ENCODE assay signal across 22 cellular contexts in the genomic region with DNA sequence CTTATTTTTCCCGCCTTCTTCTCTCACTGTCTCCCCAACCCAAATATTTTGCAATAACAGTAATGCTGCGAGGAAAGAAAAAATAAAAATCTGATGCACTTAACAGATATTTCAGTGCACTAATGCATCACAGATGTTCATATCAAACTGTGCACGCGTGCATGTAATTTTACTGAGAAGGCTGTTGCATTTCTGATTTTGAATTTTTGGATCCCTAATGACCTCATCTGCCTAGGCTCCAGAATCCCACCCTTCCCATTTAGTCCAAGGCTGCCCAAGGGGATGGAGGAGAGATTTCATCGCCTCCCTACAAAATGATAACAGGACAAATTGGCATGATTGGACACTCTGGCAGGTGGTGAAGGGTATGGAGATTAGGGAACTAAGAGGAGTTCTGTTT. TPM values are rescaled to one million over a fixed set of nuclear protein-coding genes. Genes with fewer than 3 reads are reported as not detected.
DNase-seq lines count a peak whose midpoint lies in the region; ATAC-seq, FAIRE-seq and TF ChIP-seq lines count a peak whose summit lies in the region.
"Had no signal": no experiment of that assay in that cellular context is flagged by ENCODE, and none has a peak within 500 bp of the region (broad histone marks: within the 10 kb centered on the region; RNA-seq: fewer than 3 reads in every experiment).

No MANE protein-coding gene starts in this region.

- H3K9me2 ChIP-seq in HCT116 (ENCODE audit: insufficient read depth): no peaks in the 10 kb centered on the region

- intact Hi-C loops in HCT116 (cut with micrococcal nuclease): no loop called here
- intact Hi-C loops in pancreas (cut with DNase I): no loop called here

- peak overlapping the region; percentile 27; the same call in 1 of the 2 replicates for H3K4me2 ChIP-seq in HCT116 (ENCODE audit: low read length)
- H3K4me2 ChIP-seq: BLaER1 had no signal

- ATAC-seq in HCT116: no peak
- no peak for ATAC-seq in pancreas
- no peak for ATAC-seq in GM18858 (IDR thresholded peaks at IDR 0.05; ENCODE audit: unreplicated experiment)
- no peak for ATAC-seq in GM18505 (IDR thresholded peaks at IDR 0.05; ENCODE audit: unreplicated experiment)
- ATAC-seq: CD8-positive, alpha-beta T cell; HepG2 had no signal

- RAD21 ChIA-PET in HCT116 (lab: Charles Lee; ENCODE audit: low non-redundant PET in 1 of 2, low total read pairs in 2 of 2, uncharacterized antibody in 2 of 2, unreplicated experiment in 2 of 2): no interaction called here

- H3K36me3 Mint-ChIP-seq in neural crest cell (ENCODE audit: low read depth): no peaks in the 10 kb centered on the region
- H3K36me3 Mint-ChIP-seq: CD8-positive, alpha-beta T cell had no signal

- H3K79me2 ChIP-seq in HCT116 (ENCODE audit: insufficient read depth, low read length): no peaks in the 10 kb centered on the region

- H3K27me3 Mint-ChIP-seq in neural crest cell (ENCODE audit: low read depth): peaks cover 96% of the 10 kb centered on the region

- H3K4me1 Mint-ChIP-seq in neural crest cell: peaks cover 28% of the 10 kb centered on the region

- no peak overlapping the region for H3K27ac ChIP-seq in HCT116 (ENCODE audit: low read depth, low read length)
- no peak overlapping the region for H3K27ac ChIP-seq in pancreas
- H3K27ac ChIP-seq: BLaER1 had no signal

- no TSS peak for BruUV-seq in HCT116 (replicated peaks; lab: Mats Ljungman, UMichigan)

- no peaks in the 10 kb centered on the region for H3K9me3 Mint-ChIP-seq in neural crest cell
- H3K9me3 Mint-ChIP-seq: CD8-positive, alpha-beta T cell had no signal

- peak overlapping the region; percentile 21 for H3K4me3 Mint-ChIP-seq in neural crest cell
- H3K4me3 Mint-ChIP-seq: CD8-positive, alpha-beta T cell had no signal

- TF ChIP-seq POLR2A in HCT116 (IDR thresholded peaks at IDR 0.05; ENCODE audit: borderline replicate concordance, extremely low read depth, insufficient read depth, insufficient read length) (no peak), GM18505 (IDR thresholded peaks at IDR 0.05; ENCODE audit: borderline replicate concordance, extremely low read depth, insufficient read depth, insufficient read length) (no peak)

- H3K9me3 ChIP-seq in HCT116 (ENCODE audit: control insufficient read depth in 1 of 2, insufficient read depth in 1 of 2, low read depth in 1 of 2, low read length in 2 of 2): no peaks in the 10 kb centered on the region
- no peaks in the 10 kb centered on the region for H3K9me3 ChIP-seq in adipocyte (ENCODE audit: control insufficient read depth, low read length)
- H3K9me3 ChIP-seq in pancreas: no peaks in the 10 kb centered on the region
- H3K9me3 ChIP-seq: BLaER1 had no signal

- H3K4me3 ChIP-seq in HCT116 (replicated peaks in 1 of 2; ENCODE audit: low read depth in 1 of 2, low read length in 2 of 2) (no peak overlapping the region), adipocyte (ENCODE audit: low read length) (no peak overlapping the region), fibroblast of mammary gland (ENCODE audit: control insufficient read depth, low read depth, low read length) (no peak overlapping the region), pancreas (no peak overlapping the region)
- H3K4me3 ChIP-seq: BLaER1 had no signal

- no peak for TF ChIP-seq RAD21 in HCT116 (IDR thresholded peaks at IDR 0.05; ENCODE audit: low read depth)

- POLR2A ChIA-PET in HCT116 (lab: Charles Lee): no interaction called here

- TF ChIP-seq CTCF in HCT116 (IDR thresholded peaks at IDR 0.05 in 2 of 3, conservative IDR thresholded peaks at IDR 0.05 in 1 of 3; ENCODE audit: borderline replicate concordance in 1 of 3, insufficient read depth in 1 of 3, low read depth in 2 of 3, low read length in 2 of 3) (no peak), fibroblast of mammary gland (conservative IDR thresholded peaks at IDR 0.05; ENCODE audit: control insufficient read depth, insufficient read depth, low read depth, low read length) (no peak), neural crest cell (conservative IDR thresholded peaks at IDR 0.05) (no peak), pancreas (IDR thresholded peaks at IDR 0.05) (no peak)

- H3K27me3 ChIP-seq in HCT116 (ENCODE audit: insufficient read depth, low read length): no peaks in the 10 kb centered on the region
- no peaks in the 10 kb centered on the region for H3K27me3 ChIP-seq in adipocyte (replicated peaks; ENCODE audit: control insufficient read depth, insufficient read depth, low read length)
- H3K27me3 ChIP-seq in pancreas: no peaks in the 10 kb centered on the region

- H3K4me1 ChIP-seq in HCT116 (ENCODE audit: control insufficient read depth in 1 of 2, insufficient read depth in 2 of 2, low read length in 2 of 2): peaks cover 6 to 12% of the 10 kb centered on the region in 2 experiments; a peak in 3 of 4 replicates
- H3K4me1 ChIP-seq in adipocyte (ENCODE audit: control insufficient read depth, insufficient read depth, low read length): peaks cover 29% of the 10 kb centered on the region
- no peaks in the 10 kb centered on the region for H3K4me1 ChIP-seq in pancreas

- CTCF ChIA-PET in HCT116 (lab: Charles Lee): interaction anchor here (0.9 kb wide), 1 partner anchor 70 kb away, joined by 3 read pairs; no protein-coding TSS in a partner anchor

- no peak for DNase-seq in HCT116 (ENCODE audit: low read depth, low spot score)
- no peak for DNase-seq in adipocyte (ENCODE audit: low read depth)
- peak; percentile 17 for DNase-seq in fibroblast of mammary gland (ENCODE audit: low read depth)
- no peak for DNase-seq in neural crest cell (ENCODE audit: low read depth, low spot score)
- DNase-seq in pancreas: no peak
- DNase-seq in COLO829 (ENCODE audit: low spot score): no peak
- DNase-seq: CD8-positive, alpha-beta T cell; GOT3; KG1; MV-4-11; NCI-H187 treated with DMSO at 0.1 percent for 48 hours; NCI-H2227 treated with DMSO at 0.1 percent for 48 hours; NCI-H510A treated with DMSO at 0.1 percent for 48 hours; SIG-M5 had no signal

- H3K9ac ChIP-seq in HCT116 (ENCODE audit: low read length) (no peak overlapping the region), adipocyte (ENCODE audit: low read length) (peak overlapping the region; percentile 55)
- H3K9ac ChIP-seq: BLaER1 had no signal

- H2AFZ ChIP-seq in HCT116 (ENCODE audit: low read depth, low read length, poor library complexity, severe bottlenecking): no peak overlapping the region

- no peak overlapping the region for H3K27ac Mint-ChIP-seq in neural crest cell (ENCODE audit: unreplicated experiment)
- H3K27ac Mint-ChIP-seq: CD8-positive, alpha-beta T cell had no signal

- H4K20me1 ChIP-seq in HCT116 (ENCODE audit: insufficient read depth): no peaks in the 10 kb centered on the region

- FAIRE-seq in pancreas (lab: Jason Lieb, UNC): no peak
- FAIRE-seq: D721Med, GM12892, HepG2 had no signal

- H3K36me3 ChIP-seq in HCT116 (ENCODE audit: control insufficient read depth in 1 of 2, insufficient read depth in 2 of 2, low read length in 2 of 2) (no peaks in the 10 kb centered on the region), adipocyte (ENCODE audit: control insufficient read depth, insufficient read depth, low read length, severe bottlenecking) (no peaks in the 10 kb centered on the region), pancreas (no peaks in the 10 kb centered on the region)
- H3K36me3 ChIP-seq: BLaER1 had no signal

- 82 to 87% methylated on average over 5 of the region's 5 CpGs for WGBS in pancreas, 2 donors

TF ChIP-seq in HCT116, 20 proteins besides CTCF, POLR2A, EP300 and RAD21:
- TF ChIP-seq POLR2AphosphoS5 (IDR thresholded peaks at IDR 0.05; ENCODE audit: low read depth, low read length) (no peak), ZNF274 (IDR thresholded peaks at IDR 0.05; ENCODE audit: low read depth, low read length) (no peak)
- TF ChIP-seq, protein P1, sequence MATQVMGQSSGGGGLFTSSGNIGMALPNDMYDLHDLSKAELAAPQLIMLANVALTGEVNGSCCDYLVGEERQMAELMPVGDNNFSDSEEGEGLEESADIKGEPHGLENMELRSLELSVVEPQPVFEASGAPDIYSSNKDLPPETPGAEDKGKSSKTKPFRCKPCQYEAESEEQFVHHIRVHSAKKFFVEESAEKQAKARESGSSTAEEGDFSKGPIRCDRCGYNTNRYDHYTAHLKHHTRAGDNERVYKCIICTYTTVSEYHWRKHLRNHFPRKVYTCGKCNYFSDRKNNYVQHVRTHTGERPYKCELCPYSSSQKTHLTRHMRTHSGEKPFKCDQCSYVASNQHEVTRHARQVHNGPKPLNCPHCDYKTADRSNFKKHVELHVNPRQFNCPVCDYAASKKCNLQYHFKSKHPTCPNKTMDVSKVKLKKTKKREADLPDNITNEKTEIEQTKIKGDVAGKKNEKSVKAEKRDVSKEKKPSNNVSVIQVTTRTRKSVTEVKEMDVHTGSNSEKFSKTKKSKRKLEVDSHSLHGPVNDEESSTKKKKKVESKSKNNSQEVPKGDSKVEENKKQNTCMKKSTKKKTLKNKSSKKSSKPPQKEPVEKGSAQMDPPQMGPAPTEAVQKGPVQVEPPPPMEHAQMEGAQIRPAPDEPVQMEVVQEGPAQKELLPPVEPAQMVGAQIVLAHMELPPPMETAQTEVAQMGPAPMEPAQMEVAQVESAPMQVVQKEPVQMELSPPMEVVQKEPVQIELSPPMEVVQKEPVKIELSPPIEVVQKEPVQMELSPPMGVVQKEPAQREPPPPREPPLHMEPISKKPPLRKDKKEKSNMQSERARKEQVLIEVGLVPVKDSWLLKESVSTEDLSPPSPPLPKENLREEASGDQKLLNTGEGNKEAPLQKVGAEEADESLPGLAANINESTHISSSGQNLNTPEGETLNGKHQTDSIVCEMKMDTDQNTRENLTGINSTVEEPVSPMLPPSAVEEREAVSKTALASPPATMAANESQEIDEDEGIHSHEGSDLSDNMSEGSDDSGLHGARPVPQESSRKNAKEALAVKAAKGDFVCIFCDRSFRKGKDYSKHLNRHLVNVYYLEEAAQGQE (IDR thresholded peaks at IDR 0.05; ENCODE audit: low read depth): no peak

RNA-seq across cellular contexts. Expression of a gene that starts 5.5 kb away (rescaled TPM):
- total RNA-seq in HCT116 (2021; ENCODE audit: unreplicated experiment) (0.05 TPM), neural crest cell (0.41 and 0.49 TPM in 2 replicates), pancreas (1 to 10 TPM; 1.6 to 3.8 (median 3.3) TPM)
- polyA plus RNA-seq in HCT116 (2012): 0.02 and 0.08 TPM in 2 replicates
- 1 to 10 TPM; 2.8 to 2.9 TPM for polyA plus RNA-seq in pancreas
- total RNA-seq: A673; CD8-positive, alpha-beta T cell; HepG2; RPMI7951 had no signal
